11 cellular contexts compared by ENCODE assay signal in the genomic region with DNA sequence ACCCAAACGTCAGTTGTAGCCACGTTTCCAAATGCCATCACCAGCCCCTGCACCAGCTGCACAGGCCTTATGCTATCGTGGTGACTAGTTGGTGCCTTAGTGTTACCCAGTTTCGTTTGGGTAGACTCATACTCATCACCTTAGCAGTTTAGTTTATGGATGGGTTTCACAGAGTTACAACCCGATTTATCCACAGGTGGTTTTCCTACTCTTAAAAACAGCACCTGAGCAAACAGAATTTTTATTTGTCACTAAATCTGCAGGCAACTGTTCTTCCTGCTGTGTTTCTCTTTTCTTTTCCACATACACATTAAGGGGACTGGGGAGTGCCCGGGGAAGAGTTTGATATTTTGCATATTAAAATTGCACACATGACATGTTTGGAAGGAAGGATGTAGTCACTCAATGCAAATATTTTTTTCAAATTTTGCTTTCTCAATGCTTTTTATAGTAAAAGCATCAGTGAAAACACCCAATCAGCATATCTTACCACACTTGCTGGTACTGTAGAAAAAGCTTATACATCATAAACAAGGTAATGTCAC. TPM values are rescaled to one million over a fixed set of nuclear protein-coding genes. Genes with fewer than 3 reads are reported as not detected.
DNase-seq lines count a peak whose midpoint lies in the region; ATAC-seq and TF ChIP-seq lines count a peak whose summit lies in the region.
"Had no signal": no experiment of that assay in that cellular context is flagged by ENCODE, and none has a peak within 500 bp of the region (broad histone marks: within the 10 kb centered on the region; RNA-seq: fewer than 3 reads in every experiment).

No MANE protein-coding gene starts in this region.

- no peaks in the 10 kb centered on the region for H3K27me3 ChIP-seq in DOHH2 (ENCODE audit: control insufficient read depth, low read length)
- H3K27me3 ChIP-seq: body of pancreas had no signal

- no peaks in the 10 kb centered on the region for H4K20me1 ChIP-seq in DOHH2 (ENCODE audit: control insufficient read depth, insufficient read depth, low read depth, low read length)

- peaks cover 36% of the 10 kb centered on the region for H3F3A ChIP-seq in DOHH2 (ENCODE audit: control insufficient read depth, insufficient read depth)

- H3K4me2 ChIP-seq in DOHH2 (ENCODE audit: low read length), result peak overlapping the region; percentile 84

- H3K4me3 ChIP-seq in DOHH2 (ENCODE audit: low read length), result peak overlapping the region; percentile 63
- H3K4me3 ChIP-seq: body of pancreas had no signal

- peak overlapping the region; percentile 16 for H3K27ac Mint-ChIP-seq in activated naive CD4-positive, alpha-beta T cell treated with anti-CD3 and anti-CD28 coated beads, Interleukin-2, amount 10 ng/mL, durations not matched to agents 7 days and 5 days

- no peaks in the 10 kb centered on the region for H3K9me3 Mint-ChIP-seq in activated naive CD4-positive, alpha-beta T cell treated with anti-CD3 and anti-CD28 coated beads, Interleukin-2, amount 10 ng/mL, durations not matched to agents 7 days and 5 days

- no peaks in the 10 kb centered on the region for H3K9me2 ChIP-seq in DOHH2 (replicated peaks; ENCODE audit: control insufficient read depth, low read length)

- CTCF ChIA-PET in activated naive CD4-positive, alpha-beta T cell treated with anti-CD3 and anti-CD28 coated beads, Interleukin-2, amount 10 ng/mL, durations not matched to agents 7 days and 5 days (lab: Charles Lee), result interaction anchor here (0.7 kb wide), 2 partner anchors 9 to 108 kb away, joined by 3 read pairs; no protein-coding TSS in a partner anchor

- peaks cover 30% of the 10 kb centered on the region for H3K4me1 Mint-ChIP-seq in activated naive CD4-positive, alpha-beta T cell treated with anti-CD3 and anti-CD28 coated beads, Interleukin-2, amount 10 ng/mL, durations not matched to agents 7 days and 5 days

- H3K79me2 ChIP-seq in DOHH2 (ENCODE audit: control insufficient read depth, low read length), result peaks cover 34% of the 10 kb centered on the region

- DNase-seq in activated naive CD4-positive, alpha-beta T cell treated with anti-CD3 and anti-CD28 coated beads, Interleukin-2, amount 10 ng/mL, durations not matched to agents 7 days and 5 days, result no peak
- DNase-seq in substantia nigra (lab: John Stamatoyannopoulos, UW), result no peak
- DNase-seq in stimulated activated CD8-positive, alpha-beta memory T cell treated with anti-CD3 and anti-CD28 coated beads, Interleukin-4, amount 100 ng/mL, for 48 hours, result no peak
- DNase-seq in HT-29 (ENCODE audit: low spot score), result no peak
- DNase-seq in RKO (ENCODE audit: low spot score), result no peak
- DNase-seq: body of pancreas, GDM1, hippocampal formation had no signal

- H3K27me3 Mint-ChIP-seq in activated naive CD4-positive, alpha-beta T cell treated with anti-CD3 and anti-CD28 coated beads, Interleukin-2, amount 10 ng/mL, durations not matched to agents 7 days and 5 days, result no peaks in the 10 kb centered on the region

- H3K36me3 Mint-ChIP-seq in activated naive CD4-positive, alpha-beta T cell treated with anti-CD3 and anti-CD28 coated beads, Interleukin-2, amount 10 ng/mL, durations not matched to agents 7 days and 5 days, result peaks cover 51% of the 10 kb centered on the region

- H3K4me3 Mint-ChIP-seq in activated naive CD4-positive, alpha-beta T cell treated with anti-CD3 and anti-CD28 coated beads, Interleukin-2, amount 10 ng/mL, durations not matched to agents 7 days and 5 days, result no peak overlapping the region

- ATAC-seq in GM19455 (IDR thresholded peaks at IDR 0.05; ENCODE audit: unreplicated experiment), result peak; percentile 36
- peak; percentile 41 for ATAC-seq in HG03342 (IDR thresholded peaks at IDR 0.05; ENCODE audit: unreplicated experiment)
- ATAC-seq: body of pancreas had no signal

- H3K36me3 ChIP-seq in DOHH2 (ENCODE audit: control insufficient read depth, low read length), result peaks cover 84% of the 10 kb centered on the region

- H3K27ac ChIP-seq in DOHH2 (ENCODE audit: low read depth, low read length) (peak overlapping the region; percentile 97), substantia nigra (ENCODE audit: low read depth, low read length, poor library complexity, severe bottlenecking) (no peak overlapping the region)
- H3K27ac ChIP-seq: body of pancreas had no signal

- no peaks in the 10 kb centered on the region for H3K9me3 ChIP-seq in DOHH2 (ENCODE audit: control insufficient read depth, insufficient read depth, low read length)
- H3K9me3 ChIP-seq: body of pancreas had no signal

- H3K4me1 ChIP-seq in DOHH2 (ENCODE audit: control insufficient read depth, low read length), result peaks cover 85% of the 10 kb centered on the region
- H3K4me1 ChIP-seq: body of pancreas had no signal

- no peak for TF ChIP-seq CTCF in DOHH2 (IDR thresholded peaks at IDR 0.05; ENCODE audit: low read depth, low read length, poor library complexity, severe bottlenecking)

RNA-seq across cellular contexts. Expression of a gene that starts 41.7 kb away (rescaled TPM):
- 21.0 and 25.9 TPM in 2 replicates for total RNA-seq in HT-29 (2014; rRNA removed; shearing (Covaris generic))
